8 cellular contexts compared by ENCODE assay signal in the genomic region with DNA sequence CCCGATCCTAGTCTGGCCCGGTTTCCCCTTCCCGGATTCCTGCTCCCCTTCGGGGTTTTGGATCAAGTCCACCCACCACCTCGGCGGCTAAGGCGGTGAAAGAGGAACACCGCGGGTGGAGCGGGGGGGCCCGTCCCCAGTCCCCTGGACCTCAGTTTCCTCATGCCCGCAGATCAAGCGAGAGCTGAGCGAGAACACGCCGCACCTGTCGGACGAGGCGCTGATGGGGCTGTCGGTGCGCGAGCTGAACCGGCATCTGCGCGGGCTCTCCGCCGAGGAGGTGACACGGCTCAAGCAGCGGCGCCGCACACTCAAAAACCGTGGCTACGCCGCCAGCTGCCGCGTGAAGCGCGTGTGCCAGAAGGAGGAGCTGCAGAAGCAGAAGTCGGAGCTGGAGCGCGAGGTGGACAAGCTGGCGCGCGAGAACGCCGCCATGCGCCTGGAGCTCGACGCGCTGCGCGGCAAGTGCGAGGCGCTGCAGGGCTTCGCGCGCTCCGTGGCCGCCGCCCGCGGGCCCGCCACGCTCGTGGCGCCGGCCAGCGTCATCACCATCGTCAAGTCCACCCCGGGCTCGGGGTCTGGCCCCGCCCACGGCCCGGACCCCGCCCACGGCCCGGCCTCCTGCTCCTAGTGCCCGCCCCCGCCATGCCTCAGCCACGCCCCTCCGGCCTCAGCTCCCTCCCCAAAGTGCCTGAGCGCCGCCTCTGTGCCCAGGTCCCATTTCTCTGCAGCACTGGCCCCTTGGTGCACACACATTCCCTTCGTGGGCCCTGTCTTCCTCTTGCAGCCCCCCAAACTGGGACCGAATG. TPM values are rescaled to one million over a fixed set of nuclear protein-coding genes. Genes with fewer than 3 reads are reported as not detected.
DNase-seq lines count a peak whose midpoint lies in the region; ATAC-seq and TF ChIP-seq lines count a peak whose summit lies in the region.

No MANE protein-coding gene starts in this region.

- H3F3A ChIP-seq in neural cell (ENCODE audit: insufficient read depth, low read length, poor library complexity, severe bottlenecking) = no peaks in the 10 kb centered on the region

- peak overlapping the region; percentile 30 for H3K4me3 ChIP-seq in CD8-positive, alpha-beta T cell (ENCODE audit: low read depth, low read length)
- H3K4me3 ChIP-seq in HUES6 (ENCODE audit: low read depth, low read length) (peak overlapping the region; percentile 60), esophagus muscularis mucosa (peak overlapping the region; percentile 14 to 40 (median 36)), neural cell (ENCODE audit: low read length) (peak overlapping the region; percentile 62), thoracic aorta (peak overlapping the region; percentile 49)

- no peaks in the 10 kb centered on the region for H3K9me3 Mint-ChIP-seq in CD8-positive, alpha-beta T cell

- POLR2A ChIA-PET in CD8-positive, alpha-beta T cell (lab: Charles Lee) = interaction anchor here (0.9 to 1.2 kb wide), 3 partner anchors 13 to 157 kb away, joined by 3 to 6 read pairs (median 6); a partner anchor contains a TSS

- H3K36me3 Mint-ChIP-seq in CD8-positive, alpha-beta T cell = peaks cover 3% of the 10 kb centered on the region

- no peak overlapping the region for H2AFZ ChIP-seq in neural cell (ENCODE audit: low read depth, low read length)

- WGBS in esophagus muscularis mucosa = 54% methylated on average over 71 of the region's 85 CpGs

- intact Hi-C loops in CD8-positive, alpha-beta T cell (cut with DNase I, micrococcal nuclease) = loop anchor here (1.0 kb wide), 3 partner anchors 11 to 34 kb away; a partner anchor contains a TSS
- intact Hi-C loops in esophagus muscularis mucosa (cut with DNase I) = no loop called here

- TF ChIP-seq EP300 in esophagus muscularis mucosa (IDR thresholded peaks at IDR 0.05) = no peak
- TF ChIP-seq EP300 in neural cell (conservative IDR thresholded peaks at IDR 0.05; ENCODE audit: poor library complexity, severe bottlenecking) = no peak

- ATAC-seq in CD8-positive, alpha-beta T cell = peak; percentile 82
- ATAC-seq in thoracic aorta (ENCODE audit: insufficient number of reproducible peaks, low FRiP score, low read depth) = no peak
- no peak for ATAC-seq in GM21423 (IDR thresholded peaks at IDR 0.05; ENCODE audit: unreplicated experiment)
- ATAC-seq in GM21786 (IDR thresholded peaks at IDR 0.05; ENCODE audit: unreplicated experiment) = no peak

- no peaks in the 10 kb centered on the region for H3K36me3 ChIP-seq in CD8-positive, alpha-beta T cell (ENCODE audit: insufficient read depth, low read length)
- H3K36me3 ChIP-seq in HUES6 (ENCODE audit: control insufficient read depth, insufficient read depth, low read length) (no peaks in the 10 kb centered on the region), esophagus muscularis mucosa (peaks cover 0 to 22% (median 11%) of the 10 kb centered on the region in 4 donors), neural cell (ENCODE audit: insufficient read depth, low read length) (no peaks in the 10 kb centered on the region), thoracic aorta (peaks cover 4% of the 10 kb centered on the region)

- H3K27me3 Mint-ChIP-seq in CD8-positive, alpha-beta T cell (ENCODE audit: low read depth) = no peaks in the 10 kb centered on the region

- H3K9me2 ChIP-seq in neural cell (ENCODE audit: insufficient read depth, low read length) = no peaks in the 10 kb centered on the region

- DNase-seq in CD8-positive, alpha-beta T cell = peak; percentile 49 to 79 (median 60)
- peak; percentile 59 for DNase-seq in activated T-cell treated with anti-CD3 and anti-CD28 coated beads for 1 hour (ENCODE audit: low read depth)
- DNase-seq in esophagus muscularis mucosa (ENCODE audit: extremely low spot score) = no peak
- no peak for DNase-seq in thoracic aorta (ENCODE audit: low spot score)

- H3K4me1 Mint-ChIP-seq in CD8-positive, alpha-beta T cell (ENCODE audit: low read depth) = peaks cover 16% of the 10 kb centered on the region

- H3K27ac Mint-ChIP-seq in CD8-positive, alpha-beta T cell = no peak overlapping the region

- H3K4me1 ChIP-seq in CD8-positive, alpha-beta T cell (ENCODE audit: insufficient read depth, low read length) = peaks cover 6% of the 10 kb centered on the region
- H3K4me1 ChIP-seq in HUES6 (ENCODE audit: control insufficient read depth, insufficient read depth, low read length) (peaks cover 35% of the 10 kb centered on the region), esophagus muscularis mucosa (peaks cover 32 to 50% (median 41%) of the 10 kb centered on the region in 4 donors), thoracic aorta (ENCODE audit: control insufficient read depth in 1 of 2, low read depth in 2 of 2) (peaks cover 21 to 34% of the 10 kb centered on the region in 2 donors)

- no peak overlapping the region for H3K4me2 ChIP-seq in neural cell (ENCODE audit: low read length)

- H3K9me3 ChIP-seq in CD8-positive, alpha-beta T cell (ENCODE audit: low read length) = no peaks in the 10 kb centered on the region
- H3K9me3 ChIP-seq in HUES6 (ENCODE audit: control insufficient read depth, insufficient read depth, low read depth, low read length) (no peaks in the 10 kb centered on the region), esophagus muscularis mucosa (no peaks in the 10 kb centered on the region), neural cell (ENCODE audit: low read length) (no peaks in the 10 kb centered on the region), thoracic aorta (no peaks in the 10 kb centered on the region)

- no peak for TF ChIP-seq POLR2A in esophagus muscularis mucosa (IDR thresholded peaks at IDR 0.05; ENCODE audit: low read depth)

- CTCF ChIA-PET in CD8-positive, alpha-beta T cell (lab: Charles Lee) = interaction anchor here (1.3 to 1.6 kb wide), 2 partner anchors 12 to 162 kb away, joined by 4 to 6 read pairs; a partner anchor contains a TSS

- H3K27ac ChIP-seq in CD8-positive, alpha-beta T cell (ENCODE audit: low read depth, low read length) = no peak overlapping the region
- no peak overlapping the region for H3K27ac ChIP-seq in HUES6 (ENCODE audit: low read depth, low read length)
- H3K27ac ChIP-seq in esophagus muscularis mucosa (replicated peaks in 1 of 4) = peak overlapping the region; percentile 5 to 58 (median 30)
- no peak overlapping the region for H3K27ac ChIP-seq in neural cell (ENCODE audit: low read length)
- H3K27ac ChIP-seq in thoracic aorta = peak overlapping the region; percentile 29 to 45

- peak; percentile 44 for TF ChIP-seq RAD21 in neural cell (conservative IDR thresholded peaks at IDR 0.05)

- peak overlapping the region; percentile 54 for H3K4me3 Mint-ChIP-seq in CD8-positive, alpha-beta T cell

- TF ChIP-seq CTCF in CD8-positive, alpha-beta T cell (IDR thresholded peaks at IDR 0.05) = no peak
- TF ChIP-seq CTCF in esophagus muscularis mucosa (IDR thresholded peaks at IDR 0.05) = peak; percentile 20 to 37 (median 24)
- peak; percentile 54 for TF ChIP-seq CTCF in neural cell (IDR thresholded peaks at IDR 0.05; ENCODE audit: poor library complexity, severe bottlenecking)
- peak; percentile 23 for TF ChIP-seq CTCF in thoracic aorta (IDR thresholded peaks at IDR 0.05)

- H3K9ac ChIP-seq in HUES6 (ENCODE audit: low read length) = peak overlapping the region; percentile 30
- peak overlapping the region; percentile 31 for H3K9ac ChIP-seq in neural cell (ENCODE audit: low read length)

- no peaks in the 10 kb centered on the region for H3K27me3 ChIP-seq in CD8-positive, alpha-beta T cell (ENCODE audit: insufficient read depth, low read length)
- peaks cover 15% of the 10 kb centered on the region for H3K27me3 ChIP-seq in HUES6 (ENCODE audit: control insufficient read depth, insufficient read depth, low read length)
- no peaks in the 10 kb centered on the region for H3K27me3 ChIP-seq in esophagus muscularis mucosa
- peaks cover 3% of the 10 kb centered on the region for H3K27me3 ChIP-seq in neural cell (ENCODE audit: insufficient read depth, low read depth, low read length)
- H3K27me3 ChIP-seq in thoracic aorta (replicated peaks; ENCODE audit: insufficient read depth) = no peaks in the 10 kb centered on the region

- H3K79me2 ChIP-seq in neural cell (replicated peaks; ENCODE audit: insufficient read depth, low read length) = no peaks in the 10 kb centered on the region

- no peaks in the 10 kb centered on the region for H4K20me1 ChIP-seq in neural cell (ENCODE audit: insufficient read depth)

TF ChIP-seq in neural cell, 6 proteins besides CTCF, POLR2A, EP300 and RAD21 (continues in another document):
- TF ChIP-seq SMC3 (conservative IDR thresholded peaks at IDR 0.05; ENCODE audit: poor library complexity) (peak; percentile 48), TAF1 (IDR thresholded peaks at IDR 0.05; ENCODE audit: low read depth) (no peak)

RNA-seq across cellular contexts. Expression of a gene that starts 12.7 kb away (rescaled TPM):
- 10 to 100 TPM; 87.6 to 91.2 TPM for total RNA-seq in CD8-positive, alpha-beta T cell
- total RNA-seq in esophagus muscularis mucosa (100 to 1,000 TPM in 1 of 4 donors, 10 to 100 TPM in 3; 26.2 to 182 (median 54.3) TPM), thoracic aorta (100 to 1,000 TPM in 1 of 2 donors, 10 to 100 TPM in 1; 97.6 to 111 TPM)
- 2.1 and 4.8 TPM in 2 replicates for polyA plus RNA-seq in neural cell
- 1.9 and 2.4 TPM in 2 replicates for polyA minus RNA-seq in neural cell

RNA-seq across cellular contexts. Expression of a gene that starts 32.8 kb away (rescaled TPM):
- total RNA-seq in CD8-positive, alpha-beta T cell = 10 to 100 TPM; 35.4 to 44.4 TPM
- total RNA-seq in esophagus muscularis mucosa = 10 to 100 TPM; 13.9 to 18.3 (median 15.6) TPM
- 18.5 and 20.0 TPM in 2 replicates for polyA plus RNA-seq in neural cell
- polyA minus RNA-seq in neural cell = 26.5 and 32.6 TPM in 2 replicates
- 10 to 100 TPM; 27.4 to 50.4 TPM for total RNA-seq in thoracic aorta

RNA-seq across cellular contexts. Expression of a gene that starts 58.4 kb away (rescaled TPM):
- 10 to 100 TPM; 53.0 TPM for total RNA-seq in CD8-positive, alpha-beta T cell
- total RNA-seq in esophagus muscularis mucosa (100 to 1,000 TPM in 1 of 4 donors, 10 to 100 TPM in 3; 39.4 to 108 (median 75.3) TPM), thoracic aorta (100 to 1,000 TPM; 134 to 254 TPM)
- polyA plus RNA-seq in neural cell = 19.7 and 29.3 TPM in 2 replicates
- polyA minus RNA-seq in neural cell = 29.1 and 29.7 TPM in 2 replicates

Comparison
In these comparisons a context has a peak if more than half of its experiments do, and no peak if none do; other contexts are left out.
1. DNase-seq: peak in CD8-positive, alpha-beta T cell (7 of 7) and activated T-cell treated with anti-CD3 and anti-CD28 coated beads for 1 hour (single experiment); none in esophagus muscularis mucosa (single experiment) and thoracic aorta (single experiment).
2. H3K27ac ChIP-seq: peak in esophagus muscularis mucosa (4 of 4) and thoracic aorta (2 of 2); none in CD8-positive, alpha-beta T cell (single experiment), HUES6 (single experiment) and neural cell (single experiment).
3. Peak in every context shown above with its lines, with median percentiles within 50 percentile points of each other: H3K4me3 ChIP-seq.